In the genomic region with DNA sequence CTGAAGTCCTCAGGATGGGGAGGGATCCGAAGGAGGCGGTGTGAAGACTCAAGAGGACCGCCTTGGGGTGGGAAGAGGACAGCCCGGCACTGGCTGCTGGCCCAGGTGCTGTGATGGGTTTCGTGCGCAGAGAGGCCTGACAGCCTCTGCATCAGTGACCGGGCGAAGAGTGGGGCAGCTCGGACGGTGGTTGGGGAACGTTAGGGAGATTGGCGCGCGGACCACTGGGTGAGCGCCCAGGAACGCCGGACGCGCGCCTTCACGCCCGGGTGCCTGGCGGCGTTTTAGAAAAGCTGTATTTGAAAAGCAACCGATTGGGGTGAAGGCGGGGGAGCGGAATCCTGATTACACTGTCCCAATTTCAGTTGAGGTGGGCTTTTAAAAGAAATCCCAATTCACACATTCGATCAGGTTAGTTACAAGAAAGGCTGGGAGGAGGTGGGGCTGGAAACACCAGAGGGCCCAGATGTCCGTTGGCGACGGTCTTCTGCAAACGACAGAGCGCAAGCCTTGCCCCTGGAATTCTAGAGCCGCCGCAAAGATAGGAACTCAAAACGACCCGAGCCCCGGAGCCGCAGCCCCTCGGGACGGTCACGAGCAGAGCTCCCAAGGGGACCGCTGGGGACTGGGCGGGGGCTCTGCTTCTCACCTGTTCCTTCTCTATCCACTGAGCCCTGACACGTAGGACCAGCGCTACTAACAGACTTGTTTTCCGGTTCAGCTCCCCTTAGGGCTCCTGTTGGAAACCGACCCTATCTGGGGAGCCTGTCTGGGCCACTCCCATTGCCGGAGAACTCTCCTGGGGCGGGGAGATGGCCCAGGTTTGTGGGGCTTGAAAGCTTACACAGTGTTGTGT, we compare ENCODE assay signal across 1 cellular context.
TF ChIP-seq lines count a peak whose summit lies in the region.

No MANE protein-coding gene starts in this region.

TF ChIP-seq in GM12878, 131 proteins besides CTCF, POLR2A, EP300 and RAD21:
- TF ChIP-seq, protein P1, sequence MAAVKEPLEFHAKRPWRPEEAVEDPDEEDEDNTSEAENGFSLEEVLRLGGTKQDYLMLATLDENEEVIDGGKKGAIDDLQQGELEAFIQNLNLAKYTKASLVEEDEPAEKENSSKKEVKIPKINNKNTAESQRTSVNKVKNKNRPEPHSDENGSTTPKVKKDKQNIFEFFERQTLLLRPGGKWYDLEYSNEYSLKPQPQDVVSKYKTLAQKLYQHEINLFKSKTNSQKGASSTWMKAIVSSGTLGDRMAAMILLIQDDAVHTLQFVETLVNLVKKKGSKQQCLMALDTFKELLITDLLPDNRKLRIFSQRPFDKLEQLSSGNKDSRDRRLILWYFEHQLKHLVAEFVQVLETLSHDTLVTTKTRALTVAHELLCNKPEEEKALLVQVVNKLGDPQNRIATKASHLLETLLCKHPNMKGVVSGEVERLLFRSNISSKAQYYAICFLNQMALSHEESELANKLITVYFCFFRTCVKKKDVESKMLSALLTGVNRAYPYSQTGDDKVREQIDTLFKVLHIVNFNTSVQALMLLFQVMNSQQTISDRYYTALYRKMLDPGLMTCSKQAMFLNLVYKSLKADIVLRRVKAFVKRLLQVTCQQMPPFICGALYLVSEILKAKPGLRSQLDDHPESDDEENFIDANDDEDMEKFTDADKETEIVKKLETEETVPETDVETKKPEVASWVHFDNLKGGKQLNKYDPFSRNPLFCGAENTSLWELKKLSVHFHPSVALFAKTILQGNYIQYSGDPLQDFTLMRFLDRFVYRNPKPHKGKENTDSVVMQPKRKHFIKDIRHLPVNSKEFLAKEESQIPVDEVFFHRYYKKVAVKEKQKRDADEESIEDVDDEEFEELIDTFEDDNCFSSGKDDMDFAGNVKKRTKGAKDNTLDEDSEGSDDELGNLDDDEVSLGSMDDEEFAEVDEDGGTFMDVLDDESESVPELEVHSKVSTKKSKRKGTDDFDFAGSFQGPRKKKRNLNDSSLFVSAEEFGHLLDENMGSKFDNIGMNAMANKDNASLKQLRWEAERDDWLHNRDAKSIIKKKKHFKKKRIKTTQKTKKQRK (IDR thresholded peaks at IDR 0.05; ENCODE audit: low read depth, low read length): no peak
- no peak for TF ChIP-seq ZNF207 (IDR thresholded peaks at IDR 0.05; ENCODE audit: borderline replicate concordance)
- TF ChIP-seq IKZF1 (conservative IDR thresholded peaks at IDR 0.05): peak; percentile 15; the same call in 1 of the 2 replicates
TF ChIP-seq in GM12878: peak in this region for 1.
